ENCODE assay signal across 10 cellular contexts in the genomic region with DNA sequence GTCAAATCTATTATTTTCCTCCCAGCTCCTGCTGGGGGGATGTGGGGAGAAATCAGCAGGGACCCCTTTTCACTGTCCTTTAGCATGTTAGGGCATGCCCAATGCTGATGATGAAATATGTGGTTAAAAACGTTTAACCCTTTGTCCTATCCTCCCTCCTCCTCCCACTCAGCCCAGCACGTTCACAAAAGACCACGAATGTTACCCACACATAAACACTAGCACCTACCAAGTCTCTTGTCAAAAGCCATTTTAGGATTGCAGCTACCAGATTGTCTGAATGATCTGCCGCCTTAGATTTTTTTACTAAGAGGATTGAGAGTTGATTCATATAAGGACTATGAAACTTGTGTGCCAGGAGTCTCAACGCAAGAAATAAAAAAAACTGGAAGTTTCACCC.
DNase-seq lines count a peak whose midpoint lies in the region; ATAC-seq, FAIRE-seq and TF ChIP-seq lines count a peak whose summit lies in the region.
"Had no signal": no experiment of that assay in that cellular context is flagged by ENCODE, and none has a peak within 500 bp of the region (broad histone marks: within the 10 kb centered on the region; RNA-seq: fewer than 3 reads in every experiment).

No MANE protein-coding gene starts in this region.

- H3K4me1 ChIP-seq in GM12878 (ENCODE audit: control insufficient read depth, insufficient read depth, low read length), result no peaks in the 10 kb centered on the region; the same call in 1 of the 2 replicates
- no peaks in the 10 kb centered on the region for H3K4me1 ChIP-seq in adrenal gland (replicated peaks in 1 of 2)
- H3K4me1 ChIP-seq: esophagus muscularis mucosa had no signal

- H3K27me3 ChIP-seq in HL-60 (ENCODE audit: insufficient read depth, poor library complexity, severe bottlenecking) (no peaks in the 10 kb centered on the region), GM12878 (replicated peaks in 1 of 2; ENCODE audit: control insufficient read depth in 2 of 2, insufficient read depth in 2 of 2, low read length in 1 of 2) (peaks cover 0 to 2% of the 10 kb centered on the region in 2 experiments; a peak in 1 of 4 replicates), adrenal gland (no peaks in the 10 kb centered on the region)
- H3K27me3 ChIP-seq: esophagus muscularis mucosa had no signal

- no TSS peak for BruUV-seq in GM12878 (replicated peaks; lab: Mats Ljungman, UMichigan)

- H3K27ac ChIP-seq in HL-60 (replicated peaks) (no peak overlapping the region), GM12878 (ENCODE audit: control insufficient read depth, insufficient read depth) (no peak overlapping the region), adrenal gland (no peak overlapping the region)
- H3K27ac ChIP-seq: esophagus muscularis mucosa had no signal

- H4K20me1 ChIP-seq in GM12878 (ENCODE audit: control insufficient read depth, insufficient read depth), result no peaks in the 10 kb centered on the region

- H3K4me2 ChIP-seq in GM12878 (ENCODE audit: control insufficient read depth, insufficient read depth), result no peak overlapping the region

- no peak for TF ChIP-seq EP300 in GM12878 (IDR thresholded peaks at IDR 0.05; ENCODE audit: borderline replicate concordance in 1 of 2, control insufficient read depth in 1 of 2, low read depth in 2 of 2, low read length in 2 of 2)

- H3K4me3 ChIP-seq in HL-60 (replicated peaks; ENCODE audit: insufficient read depth, low read length) (no peak overlapping the region), GM12878 (no peak overlapping the region), adrenal gland (no peak overlapping the region)
- H3K4me3 ChIP-seq: esophagus muscularis mucosa had no signal

- RAD21 ChIA-PET in GM12878 (lab: Charles Lee; ENCODE audit: unreplicated experiment), result interaction anchor here (1.5 kb wide), 1 partner anchor 176 kb away, joined by 5 read pairs; no protein-coding TSS in a partner anchor

- POLR2A ChIA-PET in GM12878 (lab: Charles Lee), result no interaction called here

- no peak overlapping the region for H3K9ac ChIP-seq in GM12878 (ENCODE audit: control insufficient read depth, insufficient read depth, low read length)

- H2AFZ ChIP-seq in GM12878 (ENCODE audit: control insufficient read depth, low read depth, low read length), result peak overlapping the region; percentile 15; the same call in 1 of the 2 replicates

- no peak for FAIRE-seq in GM12878 (lab: Jason Lieb, UNC)

- no peak for TF ChIP-seq RAD21 in GM12878 (IDR thresholded peaks at IDR 0.05; ENCODE audit: insufficient read depth, low read depth, low read length)

- intact Hi-C loops in GM12878 (cut with micrococcal nuclease; ENCODE audit: unreplicated experiment) (no loop called here), adrenal gland (cut with DNase I) (no loop called here)

- CTCF ChIA-PET in GM12878 (lab: Yijun Ruan, JAX), result interaction anchor here (1.0 to 2.3 kb wide), 4 partner anchors 10 to 167 kb away, joined by 3 to 7 read pairs (median 3); no protein-coding TSS in a partner anchor

- no peak for TF ChIP-seq POLR2A in GM12878 (IDR thresholded peaks at IDR 0.05; ENCODE audit: low read depth, low read length)
- no peak for TF ChIP-seq POLR2A in adrenal gland (IDR thresholded peaks at IDR 0.05)

- no peak for ATAC-seq in GM12878
- ATAC-seq: sciatic nerve had no signal

- TF ChIP-seq CTCF in HL-60 (IDR thresholded peaks at IDR 0.05; ENCODE audit: insufficient read depth, low read length) (no peak), GM12878 (IDR thresholded peaks at IDR 0.05 in 2 of 3, conservative IDR thresholded peaks at IDR 0.05 in 1 of 3; ENCODE audit: control insufficient read depth in 2 of 3, extremely low read depth in 1 of 3, insufficient read depth in 1 of 3, low read depth in 3 of 3, low read length in 3 of 3) (no peak), adrenal gland (IDR thresholded peaks at IDR 0.05) (no peak)

- DNase-seq in HL-60 (ENCODE audit: low read depth in 1 of 2, low spot score in 1 of 2) (peak; percentile 24 to 33), NCI-H2171 treated with DMSO at 0.1 percent for 48 hours (lab: John Stamatoyannopoulos, UW) (peak; percentile 28), GM12878 (ENCODE audit: low read depth, low spot score) (no peak), non-pigmented ciliary epithelial cell (ENCODE audit: low read depth) (peak; percentile 8), DMS53 treated with DMSO at 0.1 percent for 48 hours (lab: John Stamatoyannopoulos, UW; ENCODE audit: unreplicated experiment) (no peak), adrenal gland (no peak)
- DNase-seq in activated naive CD4-positive, alpha-beta T cell treated with anti-CD3 and anti-CD28 coated beads, Interleukin-2, amount 50 U/mL, for 16 hours, result no peak
- DNase-seq: activated naive CD8-positive, alpha-beta T cell treated with anti-CD3 and anti-CD28 coated beads, Interleukin-2, amount 10 ng/mL, durations not matched to agents 7 days and 5 days had no signal

- H3K9me3 ChIP-seq in GM12878 (replicated peaks; ENCODE audit: control insufficient read depth, insufficient read depth, low read length) (no peaks in the 10 kb centered on the region; the same call in 2 of the 3 replicates), adrenal gland (replicated peaks in 1 of 3) (no peaks in the 10 kb centered on the region)
- H3K9me3 ChIP-seq: esophagus muscularis mucosa had no signal

- SMC1A ChIA-PET in GM12878 (lab: Charles Lee; ENCODE audit: uncharacterized antibody, unreplicated experiment), result no interaction called here

- 25% methylated on average over 5 of the region's 5 CpGs for WGBS in GM12878 (ENCODE audit: insufficient coverage, insufficient replicate concordance, low lambda C conversion rate, missing lambda C conversion rate)
- 39 to 42% (median 40%) methylated on average over 5 of the region's 5 CpGs for WGBS in adrenal gland, 4 donors

- H3K36me3 ChIP-seq in GM12878 (ENCODE audit: control insufficient read depth in 2 of 2, insufficient read depth in 2 of 2, low read length in 1 of 2), result no peaks in the 10 kb centered on the region
- no peaks in the 10 kb centered on the region for H3K36me3 ChIP-seq in adrenal gland (replicated peaks in 1 of 2)
- H3K36me3 ChIP-seq: esophagus muscularis mucosa had no signal

- in situ Hi-C loops in GM12878 (cut with MboI), result no loop called here

- no peaks in the 10 kb centered on the region for H3K79me2 ChIP-seq in GM12878 (ENCODE audit: control insufficient read depth, insufficient read depth, low read length)

TF ChIP-seq in GM12878, 131 proteins besides CTCF, POLR2A, EP300 and RAD21:
- TF ChIP-seq RUNX3 (IDR thresholded peaks at IDR 0.05; ENCODE audit: low read length) (peak; percentile 71; the same call in 1 of the 2 replicates), BHLHE40 (IDR thresholded peaks at IDR 0.05; ENCODE audit: borderline replicate concordance in 1 of 2, low read depth in 2 of 2, low read length in 1 of 2) (peak; percentile 70 to 85), IKZF2 (IDR thresholded peaks at IDR 0.05) (0 out of 4 replicates have a peak, but pooled peaks of 1 of the 2 experiments have one; percentile 14), NFIC (IDR thresholded peaks at IDR 0.05; ENCODE audit: low read depth, low read length) (no peak), CREM (IDR thresholded peaks at IDR 0.05; ENCODE audit: low read depth) (no peak), RAD51 (IDR thresholded peaks at IDR 0.05) (no peak)
- TF ChIP-seq, protein P1, sequence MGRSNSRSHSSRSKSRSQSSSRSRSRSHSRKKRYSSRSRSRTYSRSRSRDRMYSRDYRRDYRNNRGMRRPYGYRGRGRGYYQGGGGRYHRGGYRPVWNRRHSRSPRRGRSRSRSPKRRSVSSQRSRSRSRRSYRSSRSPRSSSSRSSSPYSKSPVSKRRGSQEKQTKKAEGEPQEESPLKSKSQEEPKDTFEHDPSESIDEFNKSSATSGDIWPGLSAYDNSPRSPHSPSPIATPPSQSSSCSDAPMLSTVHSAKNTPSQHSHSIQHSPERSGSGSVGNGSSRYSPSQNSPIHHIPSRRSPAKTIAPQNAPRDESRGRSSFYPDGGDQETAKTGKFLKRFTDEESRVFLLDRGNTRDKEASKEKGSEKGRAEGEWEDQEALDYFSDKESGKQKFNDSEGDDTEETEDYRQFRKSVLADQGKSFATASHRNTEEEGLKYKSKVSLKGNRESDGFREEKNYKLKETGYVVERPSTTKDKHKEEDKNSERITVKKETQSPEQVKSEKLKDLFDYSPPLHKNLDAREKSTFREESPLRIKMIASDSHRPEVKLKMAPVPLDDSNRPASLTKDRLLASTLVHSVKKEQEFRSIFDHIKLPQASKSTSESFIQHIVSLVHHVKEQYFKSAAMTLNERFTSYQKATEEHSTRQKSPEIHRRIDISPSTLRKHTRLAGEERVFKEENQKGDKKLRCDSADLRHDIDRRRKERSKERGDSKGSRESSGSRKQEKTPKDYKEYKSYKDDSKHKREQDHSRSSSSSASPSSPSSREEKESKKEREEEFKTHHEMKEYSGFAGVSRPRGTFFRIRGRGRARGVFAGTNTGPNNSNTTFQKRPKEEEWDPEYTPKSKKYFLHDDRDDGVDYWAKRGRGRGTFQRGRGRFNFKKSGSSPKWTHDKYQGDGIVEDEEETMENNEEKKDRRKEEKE (IDR thresholded peaks at IDR 0.05), result no peak

Comparison
In these comparisons a context has a peak if more than half of its experiments do, and no peak if none do; other contexts are left out.
1. DNase-seq: peak in HL-60 (2 of 2), NCI-H2171 treated with DMSO at 0.1 percent for 48 hours (single experiment) and non-pigmented ciliary epithelial cell (single experiment); none in GM12878 (single experiment), DMS53 treated with DMSO at 0.1 percent for 48 hours (single experiment), activated naive CD4-positive, alpha-beta T cell treated with anti-CD3 and anti-CD28 coated beads, Interleukin-2, amount 50 U/mL, for 16 hours (single experiment) and adrenal gland (0 of 7).